Comparison of ENCODE assay signal across 1 cellular context in genomic region chr14:63302135-63302534, GRCh38.
TF ChIP-seq lines count a peak whose summit lies in the region.

No MANE protein-coding gene starts in this region.

TF ChIP-seq in GM23338, 12 proteins besides CTCF, POLR2A, EP300 and RAD21:
- TF ChIP-seq EZH2phosphoT487 (IDR thresholded peaks at IDR 0.05; ENCODE audit: unreplicated experiment): no peak
